1 cellular context compared by ENCODE assay signal in the genomic region with DNA sequence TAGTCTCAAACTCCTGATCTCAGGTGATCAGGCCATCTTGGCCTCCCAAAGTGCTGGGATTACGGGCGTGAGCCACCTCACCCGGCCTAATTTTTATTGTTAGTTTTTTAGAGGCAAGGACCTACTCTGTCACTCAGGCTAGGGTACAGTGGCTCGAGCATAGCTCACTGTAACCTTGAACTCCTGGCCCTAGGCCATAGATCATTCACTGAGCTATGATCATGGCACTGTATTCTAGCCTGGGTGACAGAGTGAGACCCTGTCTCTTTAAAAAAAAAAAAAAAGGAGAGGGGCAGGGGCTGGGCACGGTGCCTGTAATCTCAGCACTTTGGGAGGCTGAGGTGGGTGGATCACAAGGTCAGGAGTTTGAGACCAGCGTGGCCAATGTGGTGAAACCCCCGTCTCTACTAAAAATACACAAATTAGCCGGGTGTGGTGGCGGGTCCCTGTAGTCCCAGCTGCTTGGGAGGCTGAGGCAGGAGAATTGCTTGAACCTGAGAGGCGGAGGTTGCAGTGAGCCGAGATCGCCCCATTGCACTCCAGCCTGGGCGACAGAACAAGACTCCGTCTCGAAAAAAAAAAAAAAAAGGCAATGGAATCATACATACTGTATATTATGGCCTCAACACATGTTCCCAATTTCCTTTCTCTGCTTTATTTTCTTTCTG.
TF ChIP-seq lines count a peak whose summit lies in the region.
"Not testable (repeated sequence)": the region's sequence is repeated elsewhere in the genome, so short reads cannot be mapped to it uniquely, and the experiment has no call there.

No MANE protein-coding gene starts in this region.

TF ChIP-seq in HepG2, 621 proteins besides CTCF, POLR2A, EP300 and RAD21 (continued from another document and continues in another):
- TF ChIP-seq, protein P1, sequence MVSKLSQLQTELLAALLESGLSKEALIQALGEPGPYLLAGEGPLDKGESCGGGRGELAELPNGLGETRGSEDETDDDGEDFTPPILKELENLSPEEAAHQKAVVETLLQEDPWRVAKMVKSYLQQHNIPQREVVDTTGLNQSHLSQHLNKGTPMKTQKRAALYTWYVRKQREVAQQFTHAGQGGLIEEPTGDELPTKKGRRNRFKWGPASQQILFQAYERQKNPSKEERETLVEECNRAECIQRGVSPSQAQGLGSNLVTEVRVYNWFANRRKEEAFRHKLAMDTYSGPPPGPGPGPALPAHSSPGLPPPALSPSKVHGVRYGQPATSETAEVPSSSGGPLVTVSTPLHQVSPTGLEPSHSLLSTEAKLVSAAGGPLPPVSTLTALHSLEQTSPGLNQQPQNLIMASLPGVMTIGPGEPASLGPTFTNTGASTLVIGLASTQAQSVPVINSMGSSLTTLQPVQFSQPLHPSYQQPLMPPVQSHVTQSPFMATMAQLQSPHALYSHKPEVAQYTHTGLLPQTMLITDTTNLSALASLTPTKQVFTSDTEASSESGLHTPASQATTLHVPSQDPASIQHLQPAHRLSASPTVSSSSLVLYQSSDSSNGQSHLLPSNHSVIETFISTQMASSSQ (IDR thresholded peaks at IDR 0.05; ENCODE audit: low read depth): not testable (repeated sequence)
- TF ChIP-seq, protein P1 (CRISPR knock-in tag; IDR thresholded peaks at IDR 0.05; ENCODE audit: borderline replicate concordance): peak; percentile 34; the same call in 1 of the 2 replicates
- TF ChIP-seq ZMYM4 (CRISPR knock-in tag; IDR thresholded peaks at IDR 0.05) (peak; percentile 68; the same call in 1 of the 2 replicates), ZNF772 (CRISPR knock-in tag; IDR thresholded peaks at IDR 0.05) (0 out of 2 replicates have a peak, but pooled peaks have one; percentile 34), KDM5B (CRISPR knock-in tag; IDR thresholded peaks at IDR 0.05; ENCODE audit: borderline replicate concordance) (0 out of 2 replicates have a peak, but pooled peaks have one; percentile 52), MIXL1 (CRISPR knock-in tag; IDR thresholded peaks at IDR 0.05) (peak; percentile 79), MIER3 (CRISPR knock-in tag; IDR thresholded peaks at IDR 0.05; ENCODE audit: borderline replicate concordance) (peak; percentile 53; the same call in 1 of the 2 replicates), ZNF670 (CRISPR knock-in tag; IDR thresholded peaks at IDR 0.05; ENCODE audit: borderline replicate concordance) (peak; percentile 79; the same call in 1 of the 2 replicates), STAG1 (CRISPR knock-in tag; IDR thresholded peaks at IDR 0.05) (0 out of 2 replicates have a peak, but pooled peaks have one; percentile 8), ATF1 (CRISPR knock-in tag; IDR thresholded peaks at IDR 0.05) (0 out of 2 replicates have a peak, but pooled peaks have one; percentile 26), SALL1 (CRISPR knock-in tag; IDR thresholded peaks at IDR 0.05) (peak; percentile 85), RXRA (CRISPR knock-in tag; IDR thresholded peaks at IDR 0.05) (peak; percentile 29; the same call in 1 of the 2 replicates), GATAD2A (CRISPR knock-in tag; IDR thresholded peaks at IDR 0.05) (peak; percentile 66), DPF2 (CRISPR knock-in tag; IDR thresholded peaks at IDR 0.05; ENCODE audit: borderline replicate concordance, low read depth) (peak; percentile 60; the same call in 1 of the 2 replicates), TCF12 (CRISPR knock-in tag; IDR thresholded peaks at IDR 0.05) (peak; percentile 62; the same call in 1 of the 2 replicates), RXRB (CRISPR knock-in tag; IDR thresholded peaks at IDR 0.05; ENCODE audit: borderline replicate concordance) (peak; percentile 66), HDAC1 (CRISPR knock-in tag; IDR thresholded peaks at IDR 0.05) (0 out of 2 replicates have a peak, but pooled peaks have one; percentile 17), RCOR2 (CRISPR knock-in tag; IDR thresholded peaks at IDR 0.05) (peak; percentile 67), ESRRA (CRISPR knock-in tag; IDR thresholded peaks at IDR 0.05; ENCODE audit: low read depth) (peak; percentile 98), ZNF441 (CRISPR knock-in tag; IDR thresholded peaks at IDR 0.05; ENCODE audit: borderline replicate concordance) (0 out of 2 replicates have a peak, but pooled peaks have one; percentile 8), MED1 (CRISPR knock-in tag; IDR thresholded peaks at IDR 0.05) (peak; percentile 74), ZNF614 (CRISPR knock-in tag; IDR thresholded peaks at IDR 0.05; ENCODE audit: borderline replicate concordance) (0 out of 2 replicates have a peak, but pooled peaks have one; percentile 19), TEAD3 (CRISPR knock-in tag; optimal IDR thresholded peaks at IDR 0.05; ENCODE audit: borderline replicate concordance) (peak; percentile 53), ZBTB38 (CRISPR knock-in tag; IDR thresholded peaks at IDR 0.05) (peak; percentile 76)
- TF ChIP-seq, protein P2, sequence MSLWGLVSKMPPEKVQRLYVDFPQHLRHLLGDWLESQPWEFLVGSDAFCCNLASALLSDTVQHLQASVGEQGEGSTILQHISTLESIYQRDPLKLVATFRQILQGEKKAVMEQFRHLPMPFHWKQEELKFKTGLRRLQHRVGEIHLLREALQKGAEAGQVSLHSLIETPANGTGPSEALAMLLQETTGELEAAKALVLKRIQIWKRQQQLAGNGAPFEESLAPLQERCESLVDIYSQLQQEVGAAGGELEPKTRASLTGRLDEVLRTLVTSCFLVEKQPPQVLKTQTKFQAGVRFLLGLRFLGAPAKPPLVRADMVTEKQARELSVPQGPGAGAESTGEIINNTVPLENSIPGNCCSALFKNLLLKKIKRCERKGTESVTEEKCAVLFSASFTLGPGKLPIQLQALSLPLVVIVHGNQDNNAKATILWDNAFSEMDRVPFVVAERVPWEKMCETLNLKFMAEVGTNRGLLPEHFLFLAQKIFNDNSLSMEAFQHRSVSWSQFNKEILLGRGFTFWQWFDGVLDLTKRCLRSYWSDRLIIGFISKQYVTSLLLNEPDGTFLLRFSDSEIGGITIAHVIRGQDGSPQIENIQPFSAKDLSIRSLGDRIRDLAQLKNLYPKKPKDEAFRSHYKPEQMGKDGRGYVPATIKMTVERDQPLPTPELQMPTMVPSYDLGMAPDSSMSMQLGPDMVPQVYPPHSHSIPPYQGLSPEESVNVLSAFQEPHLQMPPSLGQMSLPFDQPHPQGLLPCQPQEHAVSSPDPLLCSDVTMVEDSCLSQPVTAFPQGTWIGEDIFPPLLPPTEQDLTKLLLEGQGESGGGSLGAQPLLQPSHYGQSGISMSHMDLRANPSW (CRISPR knock-in tag; IDR thresholded peaks at IDR 0.05; ENCODE audit: borderline replicate concordance): 0 out of 2 replicates have a peak, but pooled peaks have one; percentile 11
- TF ChIP-seq, protein P3, sequence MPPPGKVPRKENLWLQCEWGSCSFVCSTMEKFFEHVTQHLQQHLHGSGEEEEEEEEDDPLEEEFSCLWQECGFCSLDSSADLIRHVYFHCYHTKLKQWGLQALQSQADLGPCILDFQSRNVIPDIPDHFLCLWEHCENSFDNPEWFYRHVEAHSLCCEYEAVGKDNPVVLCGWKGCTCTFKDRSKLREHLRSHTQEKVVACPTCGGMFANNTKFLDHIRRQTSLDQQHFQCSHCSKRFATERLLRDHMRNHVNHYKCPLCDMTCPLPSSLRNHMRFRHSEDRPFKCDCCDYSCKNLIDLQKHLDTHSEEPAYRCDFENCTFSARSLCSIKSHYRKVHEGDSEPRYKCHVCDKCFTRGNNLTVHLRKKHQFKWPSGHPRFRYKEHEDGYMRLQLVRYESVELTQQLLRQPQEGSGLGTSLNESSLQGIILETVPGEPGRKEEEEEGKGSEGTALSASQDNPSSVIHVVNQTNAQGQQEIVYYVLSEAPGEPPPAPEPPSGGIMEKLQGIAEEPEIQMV (CRISPR knock-in tag; IDR thresholded peaks at IDR 0.05; ENCODE audit: low read depth): peak; percentile 23; the same call in 1 of the 2 replicates
- TF ChIP-seq, protein P4, sequence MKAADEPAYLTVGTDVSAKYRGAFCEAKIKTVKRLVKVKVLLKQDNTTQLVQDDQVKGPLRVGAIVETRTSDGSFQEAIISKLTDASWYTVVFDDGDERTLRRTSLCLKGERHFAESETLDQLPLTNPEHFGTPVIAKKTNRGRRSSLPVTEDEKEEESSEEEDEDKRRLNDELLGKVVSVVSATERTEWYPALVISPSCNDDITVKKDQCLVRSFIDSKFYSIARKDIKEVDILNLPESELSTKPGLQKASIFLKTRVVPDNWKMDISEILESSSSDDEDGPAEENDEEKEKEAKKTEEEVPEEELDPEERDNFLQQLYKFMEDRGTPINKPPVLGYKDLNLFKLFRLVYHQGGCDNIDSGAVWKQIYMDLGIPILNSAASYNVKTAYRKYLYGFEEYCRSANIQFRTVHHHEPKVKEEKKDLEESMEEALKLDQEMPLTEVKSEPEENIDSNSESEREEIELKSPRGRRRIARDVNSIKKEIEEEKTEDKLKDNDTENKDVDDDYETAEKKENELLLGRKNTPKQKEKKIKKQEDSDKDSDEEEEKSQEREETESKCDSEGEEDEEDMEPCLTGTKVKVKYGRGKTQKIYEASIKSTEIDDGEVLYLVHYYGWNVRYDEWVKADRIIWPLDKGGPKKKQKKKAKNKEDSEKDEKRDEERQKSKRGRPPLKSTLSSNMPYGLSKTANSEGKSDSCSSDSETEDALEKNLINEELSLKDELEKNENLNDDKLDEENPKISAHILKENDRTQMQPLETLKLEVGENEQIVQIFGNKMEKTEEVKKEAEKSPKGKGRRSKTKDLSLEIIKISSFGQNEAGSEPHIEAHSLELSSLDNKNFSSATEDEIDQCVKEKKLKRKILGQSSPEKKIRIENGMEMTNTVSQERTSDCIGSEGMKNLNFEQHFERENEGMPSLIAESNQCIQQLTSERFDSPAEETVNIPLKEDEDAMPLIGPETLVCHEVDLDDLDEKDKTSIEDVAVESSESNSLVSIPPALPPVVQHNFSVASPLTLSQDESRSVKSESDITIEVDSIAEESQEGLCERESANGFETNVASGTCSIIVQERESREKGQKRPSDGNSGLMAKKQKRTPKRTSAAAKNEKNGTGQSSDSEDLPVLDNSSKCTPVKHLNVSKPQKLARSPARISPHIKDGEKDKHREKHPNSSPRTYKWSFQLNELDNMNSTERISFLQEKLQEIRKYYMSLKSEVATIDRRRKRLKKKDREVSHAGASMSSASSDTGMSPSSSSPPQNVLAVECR (CRISPR knock-in tag; IDR thresholded peaks at IDR 0.05; ENCODE audit: borderline replicate concordance): peak; percentile 38; the same call in 1 of the 2 replicates
- TF ChIP-seq TCF12 (IDR thresholded peaks at IDR 0.05): not testable (repeated sequence)
- TF ChIP-seq, protein P5, sequence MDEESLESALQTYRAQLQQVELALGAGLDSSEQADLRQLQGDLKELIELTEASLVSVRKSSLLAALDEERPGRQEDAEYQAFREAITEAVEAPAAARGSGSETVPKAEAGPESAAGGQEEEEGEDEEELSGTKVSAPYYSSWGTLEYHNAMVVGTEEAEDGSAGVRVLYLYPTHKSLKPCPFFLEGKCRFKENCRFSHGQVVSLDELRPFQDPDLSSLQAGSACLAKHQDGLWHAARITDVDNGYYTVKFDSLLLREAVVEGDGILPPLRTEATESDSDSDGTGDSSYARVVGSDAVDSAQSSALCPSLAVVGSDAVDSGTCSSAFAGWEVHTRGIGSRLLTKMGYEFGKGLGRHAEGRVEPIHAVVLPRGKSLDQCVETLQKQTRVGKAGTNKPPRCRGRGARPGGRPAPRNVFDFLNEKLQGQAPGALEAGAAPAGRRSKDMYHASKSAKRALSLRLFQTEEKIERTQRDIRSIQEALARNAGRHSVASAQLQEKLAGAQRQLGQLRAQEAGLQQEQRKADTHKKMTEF (CRISPR knock-in tag; IDR thresholded peaks at IDR 0.05): peak; percentile 34; the same call in 1 of the 2 replicates
- TF ChIP-seq, protein P6, sequence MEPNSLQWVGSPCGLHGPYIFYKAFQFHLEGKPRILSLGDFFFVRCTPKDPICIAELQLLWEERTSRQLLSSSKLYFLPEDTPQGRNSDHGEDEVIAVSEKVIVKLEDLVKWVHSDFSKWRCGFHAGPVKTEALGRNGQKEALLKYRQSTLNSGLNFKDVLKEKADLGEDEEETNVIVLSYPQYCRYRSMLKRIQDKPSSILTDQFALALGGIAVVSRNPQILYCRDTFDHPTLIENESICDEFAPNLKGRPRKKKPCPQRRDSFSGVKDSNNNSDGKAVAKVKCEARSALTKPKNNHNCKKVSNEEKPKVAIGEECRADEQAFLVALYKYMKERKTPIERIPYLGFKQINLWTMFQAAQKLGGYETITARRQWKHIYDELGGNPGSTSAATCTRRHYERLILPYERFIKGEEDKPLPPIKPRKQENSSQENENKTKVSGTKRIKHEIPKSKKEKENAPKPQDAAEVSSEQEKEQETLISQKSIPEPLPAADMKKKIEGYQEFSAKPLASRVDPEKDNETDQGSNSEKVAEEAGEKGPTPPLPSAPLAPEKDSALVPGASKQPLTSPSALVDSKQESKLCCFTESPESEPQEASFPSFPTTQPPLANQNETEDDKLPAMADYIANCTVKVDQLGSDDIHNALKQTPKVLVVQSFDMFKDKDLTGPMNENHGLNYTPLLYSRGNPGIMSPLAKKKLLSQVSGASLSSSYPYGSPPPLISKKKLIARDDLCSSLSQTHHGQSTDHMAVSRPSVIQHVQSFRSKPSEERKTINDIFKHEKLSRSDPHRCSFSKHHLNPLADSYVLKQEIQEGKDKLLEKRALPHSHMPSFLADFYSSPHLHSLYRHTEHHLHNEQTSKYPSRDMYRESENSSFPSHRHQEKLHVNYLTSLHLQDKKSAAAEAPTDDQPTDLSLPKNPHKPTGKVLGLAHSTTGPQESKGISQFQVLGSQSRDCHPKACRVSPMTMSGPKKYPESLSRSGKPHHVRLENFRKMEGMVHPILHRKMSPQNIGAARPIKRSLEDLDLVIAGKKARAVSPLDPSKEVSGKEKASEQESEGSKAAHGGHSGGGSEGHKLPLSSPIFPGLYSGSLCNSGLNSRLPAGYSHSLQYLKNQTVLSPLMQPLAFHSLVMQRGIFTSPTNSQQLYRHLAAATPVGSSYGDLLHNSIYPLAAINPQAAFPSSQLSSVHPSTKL (CRISPR knock-in tag; IDR thresholded peaks at IDR 0.05): peak; percentile 73
- TF ChIP-seq, protein P7, sequence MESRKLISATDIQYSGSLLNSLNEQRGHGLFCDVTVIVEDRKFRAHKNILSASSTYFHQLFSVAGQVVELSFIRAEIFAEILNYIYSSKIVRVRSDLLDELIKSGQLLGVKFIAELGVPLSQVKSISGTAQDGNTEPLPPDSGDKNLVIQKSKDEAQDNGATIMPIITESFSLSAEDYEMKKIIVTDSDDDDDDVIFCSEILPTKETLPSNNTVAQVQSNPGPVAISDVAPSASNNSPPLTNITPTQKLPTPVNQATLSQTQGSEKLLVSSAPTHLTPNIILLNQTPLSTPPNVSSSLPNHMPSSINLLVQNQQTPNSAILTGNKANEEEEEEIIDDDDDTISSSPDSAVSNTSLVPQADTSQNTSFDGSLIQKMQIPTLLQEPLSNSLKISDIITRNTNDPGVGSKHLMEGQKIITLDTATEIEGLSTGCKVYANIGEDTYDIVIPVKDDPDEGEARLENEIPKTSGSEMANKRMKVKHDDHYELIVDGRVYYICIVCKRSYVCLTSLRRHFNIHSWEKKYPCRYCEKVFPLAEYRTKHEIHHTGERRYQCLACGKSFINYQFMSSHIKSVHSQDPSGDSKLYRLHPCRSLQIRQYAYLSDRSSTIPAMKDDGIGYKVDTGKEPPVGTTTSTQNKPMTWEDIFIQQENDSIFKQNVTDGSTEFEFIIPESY (CRISPR knock-in tag; IDR thresholded peaks at IDR 0.05): peak; percentile 35; the same call in 1 of the 2 replicates
